In genomic region chr5:135547590-135548254, GRCh38 we compare ENCODE assay signal across 22 cellular contexts. TPM values are rescaled to one million over a fixed set of nuclear protein-coding genes. Genes with fewer than 3 reads are reported as not detected.
A peak's percentile ranks its signal among the peaks of the same experiment; 100 is the strongest.
DNase-seq lines count a peak whose midpoint lies in the region; ATAC-seq and TF ChIP-seq lines count a peak whose summit lies in the region.
"Had no signal": no experiment of that assay in that cellular context is flagged by ENCODE, and none has a peak within 500 bp of the region (broad histone marks: within the 10 kb centered on the region; RNA-seq: fewer than 3 reads in every experiment).

No MANE protein-coding gene starts in this region.

- H3K9me3 ChIP-seq in HEK293 (ENCODE audit: control insufficient read depth, insufficient read depth, low read depth, low read length) (no peaks in the 10 kb centered on the region), Peyer's patch (no peaks in the 10 kb centered on the region)

- TF ChIP-seq POLR2A in Peyer's patch (IDR thresholded peaks at IDR 0.05), result no peak

- DNase-seq in DMS79 (lab: John Stamatoyannopoulos, UW) (peak; percentile 59), NCI-H2107 (lab: John Stamatoyannopoulos, UW) (peak; percentile 67), RPMI8226 (peak; percentile 75), Peyer's patch (no peak), HK-2 (ENCODE audit: unreplicated experiment) (no peak)
- DNase-seq: ACHN; Calu3; CD4-positive, CD25-positive, alpha-beta regulatory T cell; GDM1; GM23248; NCI-H1048; NCI-H446; NCI-H774; T-cell; T-helper 9 cell had no signal

- H3K27ac ChIP-seq in HEK293 (ENCODE audit: extremely low read depth, low read depth, low read length) (no peak overlapping the region), Peyer's patch (no peak overlapping the region)
- H3K27ac ChIP-seq: GM23248, SK-N-MC had no signal

- TF ChIP-seq CTCF in HEK293 (tag by site-specific recombination; IDR thresholded peaks at IDR 0.05), result no peak
- no peak for TF ChIP-seq CTCF in Peyer's patch (IDR thresholded peaks at IDR 0.05)

- CTCF ChIA-PET in HEK293 (lab: Yijun Ruan, JAX), result interaction anchor here (1.0 to 13.3 kb wide), 3 partner anchors 18 to 87 kb away, joined by 5 to 853 read pairs (median 287); no protein-coding TSS in a partner anchor

- ATAC-seq in GM19395 (IDR thresholded peaks at IDR 0.05; ENCODE audit: unreplicated experiment), result no peak
- ATAC-seq: GM12878, K562, Right ventricle myocardium inferior, T-cell had no signal

- no peak overlapping the region for H3K4me3 ChIP-seq in HEK293 (ENCODE audit: low read depth, low read length)
- no peak overlapping the region for H3K4me3 ChIP-seq in Peyer's patch
- H3K4me3 ChIP-seq: GM12878, GM23248, K562, SK-N-MC had no signal

- H3K36me3 ChIP-seq in HEK293 (ENCODE audit: control insufficient read depth in 2 of 2, insufficient read depth in 1 of 2, low read length in 2 of 2) (no peaks in the 10 kb centered on the region), Peyer's patch (no peaks in the 10 kb centered on the region)

- POLR2A ChIA-PET in HEK293 (lab: Yijun Ruan, JAX), result no interaction called here

- H3K4me1 ChIP-seq in HEK293 (ENCODE audit: control insufficient read depth, insufficient read depth, low read length) (no peaks in the 10 kb centered on the region), Peyer's patch (peaks cover 0 to 15% (median 3%) of the 10 kb centered on the region in 4 donors)

- H3K27me3 ChIP-seq in Peyer's patch, result peaks cover 0 to 13% of the 10 kb centered on the region in 2 donors

TF ChIP-seq in HEK293, 187 proteins besides CTCF, POLR2A, EP300 and RAD21:
- TF ChIP-seq ZNF692 (tag by site-specific recombination; IDR thresholded peaks at IDR 0.05), result no peak
- TF ChIP-seq ZNF174 (tag by site-specific recombination; IDR thresholded peaks at IDR 0.05), result no peak
- no peak for TF ChIP-seq ZBTB1 (tag by site-specific recombination; IDR thresholded peaks at IDR 0.05)
- no peak for TF ChIP-seq ZNF473 (tag by site-specific recombination; IDR thresholded peaks at IDR 0.05)
- TF ChIP-seq PRDM6 (tag by site-specific recombination; IDR thresholded peaks at IDR 0.05), result no peak
- no peak for TF ChIP-seq ZNF571 (tag by site-specific recombination; IDR thresholded peaks at IDR 0.05)
- TF ChIP-seq PATZ1 (tag by site-specific recombination; IDR thresholded peaks at IDR 0.05), result no peak
- TF ChIP-seq EGR2 (tag by site-specific recombination; IDR thresholded peaks at IDR 0.05; ENCODE audit: low read depth), result peak; percentile 97
- TF ChIP-seq SP7 (tag by site-specific recombination; IDR thresholded peaks at IDR 0.05), result no peak
- TF ChIP-seq GLIS1 (tag by site-specific recombination; IDR thresholded peaks at IDR 0.05), result peak; percentile 67
- peak; percentile 95 for TF ChIP-seq ZFHX2 (tag by site-specific recombination; conservative IDR thresholded peaks at IDR 0.05)

RNA-seq across cellular contexts. Expression of gene NEUROG1, which starts 12.0 kb away (rescaled TPM):
- total RNA-seq in Peyer's patch, result not detected
- total RNA-seq: Calu3; CD4-positive, CD25-positive, alpha-beta regulatory T cell; GM12878; GM23248; K562; M059J; Right ventricle myocardium inferior; T-cell had no signal

RNA-seq across cellular contexts. Expression of gene CXCL14, which starts 31.1 kb away (rescaled TPM):
- 100 to 1,000 TPM in 1 of 4 donors, 10 to 100 TPM in 3; 17.3 to 122 (median 23.4) TPM for total RNA-seq in Peyer's patch
- total RNA-seq: Calu3; CD4-positive, CD25-positive, alpha-beta regulatory T cell; GM12878; K562; T-cell had no signal

Comparison
In these comparisons a context has a peak if more than half of its experiments do, and no peak if none do; other contexts are left out.
1. DNase-seq: peak in DMS79 (single experiment), NCI-H2107 (single experiment) and RPMI8226 (single experiment); none in Peyer's patch (0 of 3) and HK-2 (single experiment).